ENCODE assay signal across 8 cellular contexts in the genomic region with DNA sequence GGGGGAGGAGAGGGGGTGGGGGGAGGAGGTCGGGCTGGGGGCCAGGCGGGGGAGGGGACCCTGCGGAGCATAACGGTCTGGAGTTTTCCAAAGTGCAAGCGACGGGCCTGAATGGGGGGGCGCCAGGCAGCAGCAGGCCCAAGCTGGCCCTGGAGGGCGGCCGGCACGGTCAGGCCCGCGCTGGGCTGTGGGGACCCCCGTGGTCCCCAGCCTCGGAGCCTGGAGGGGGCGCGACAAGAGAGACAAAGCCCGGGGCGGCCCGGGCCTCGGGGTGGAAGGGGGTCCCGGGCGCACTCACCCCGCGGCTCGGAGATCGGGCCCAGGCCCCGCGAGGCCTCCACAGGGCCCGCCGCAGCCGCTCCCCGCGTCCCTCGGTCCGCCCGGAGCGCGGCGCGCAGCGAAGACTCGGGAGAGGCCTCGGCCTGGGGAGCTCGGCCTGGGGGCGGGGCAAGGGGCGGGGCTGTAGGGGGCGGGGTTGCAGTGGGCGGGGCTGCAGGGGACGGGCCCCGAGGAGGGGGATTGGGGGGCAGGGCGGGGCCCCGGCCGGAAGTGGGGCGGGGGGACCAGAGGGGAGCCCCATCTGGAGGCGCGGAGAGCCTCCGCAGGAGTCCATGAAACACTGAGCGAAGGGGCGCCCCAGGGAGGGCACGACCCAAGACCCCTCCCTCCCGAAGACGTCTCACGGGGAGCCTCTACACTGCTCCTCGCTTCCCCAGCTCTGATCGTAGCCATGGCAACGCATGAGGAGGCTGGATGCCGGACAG. TPM values are rescaled to one million over a fixed set of nuclear protein-coding genes. Genes with fewer than 3 reads are reported as not detected.
DNase-seq lines count a peak whose midpoint lies in the region; ATAC-seq and TF ChIP-seq lines count a peak whose summit lies in the region.

No MANE protein-coding gene starts in this region.

- H3K27ac Mint-ChIP-seq in type B pancreatic cell: peak overlapping the region; percentile 41

- no peaks in the 10 kb centered on the region for H3K36me3 Mint-ChIP-seq in type B pancreatic cell

- no peaks in the 10 kb centered on the region for H3K9me3 Mint-ChIP-seq in type B pancreatic cell

- H3K27me3 Mint-ChIP-seq in type B pancreatic cell: no peaks in the 10 kb centered on the region

- H3K27ac ChIP-seq in ACC112 (ENCODE audit: low read depth, low read length): no peak overlapping the region
- H3K27ac ChIP-seq in heart left ventricle: peak overlapping the region in 11 of 12 donors; percentile 42 to 89 (median 80)
- H3K27ac ChIP-seq in trophoblast cell (ENCODE audit: low read depth, low read length): no peak overlapping the region

- H3K9me3 ChIP-seq in heart left ventricle (no peaks in the 10 kb centered on the region), trophoblast cell (ENCODE audit: insufficient read depth, low read depth, low read length) (no peaks in the 10 kb centered on the region)

- peak overlapping the region; percentile 43 for H3K4ac ChIP-seq in trophoblast cell (ENCODE audit: low read depth, low read length)

- peak overlapping the region; percentile 81 for H3K4me2 ChIP-seq in trophoblast cell (ENCODE audit: low read length)

- H2BK120ac ChIP-seq in trophoblast cell (ENCODE audit: insufficient read depth, low read length, poor library complexity): no peak overlapping the region

- H3K4me1 ChIP-seq in ACC112 (ENCODE audit: control insufficient read depth, insufficient read depth, low read length, unreplicated experiment) (no peaks in the 10 kb centered on the region), heart left ventricle (peaks cover 0 to 53% (median 9%) of the 10 kb centered on the region in 12 donors), trophoblast cell (ENCODE audit: control insufficient read depth in 1 of 2, insufficient read depth in 2 of 2, low read length in 2 of 2) (peaks cover 0 to 12% of the 10 kb centered on the region in 2 experiments)

- TF ChIP-seq POLR2A in heart left ventricle (IDR thresholded peaks at IDR 0.05): peak in 1 of 2 donors; percentile 63

- H3K4me1 Mint-ChIP-seq in type B pancreatic cell (ENCODE audit: unreplicated experiment): peaks cover 16% of the 10 kb centered on the region

- H4K12ac ChIP-seq in trophoblast cell (ENCODE audit: low read depth, low read length): no peak overlapping the region

- H3K4me3 Mint-ChIP-seq in type B pancreatic cell: peak overlapping the region; percentile 88

- no peak overlapping the region for H2BK12ac ChIP-seq in trophoblast cell (ENCODE audit: low read length)

- peak in 1 of 12 donors; percentile 17 for TF ChIP-seq CTCF in heart left ventricle (IDR thresholded peaks at IDR 0.05)
- TF ChIP-seq CTCF in type B pancreatic cell (conservative IDR thresholded peaks at IDR 0.05): no peak

- H3K79me2 ChIP-seq in ACC112 (ENCODE audit: control insufficient read depth, insufficient read depth, low read length, unreplicated experiment) (peaks cover 6% of the 10 kb centered on the region), trophoblast cell (ENCODE audit: control insufficient read depth, insufficient read depth, low read length, poor library complexity) (no peaks in the 10 kb centered on the region)

- peak overlapping the region; percentile 33 for H4K8ac ChIP-seq in trophoblast cell (ENCODE audit: low read depth, low read length)

- H3K23ac ChIP-seq in trophoblast cell (ENCODE audit: low read length): no peak overlapping the region

- DNase-seq in RPMI7951 (ENCODE audit: low read depth): peak; percentile 60
- DNase-seq in activated naive CD8-positive, alpha-beta T cell treated with anti-CD3 and anti-CD28 coated beads, Interleukin-2, amount 50 U/mL, for 16 hours (ENCODE audit: low read depth, low spot score): peak; percentile 20
- DNase-seq in heart left ventricle: peak; percentile 57 to 78 (median 67)
- peak; percentile 26 to 50 for DNase-seq in trophoblast cell
- DNase-seq in type B pancreatic cell (ENCODE audit: extremely low spot score, unreplicated experiment): peak; percentile 85

- peaks cover 2% of the 10 kb centered on the region for H3K79me1 ChIP-seq in trophoblast cell (ENCODE audit: low read length)

- 0 to 2% (median 1%) methylated on average over 8 to 67 of the region's 67 CpGs for WGBS in heart left ventricle, 4 donors
- WGBS in trophoblast cell (ENCODE audit: extremely low coverage, insufficient coverage, insufficient read length): no CpG with 5 or more reads among the region's 67 CpGs

- H2BK5ac ChIP-seq in trophoblast cell (ENCODE audit: low read depth, low read length, poor library complexity): no peak overlapping the region

- peak overlapping the region; percentile 80 for H2AFZ ChIP-seq in ACC112 (ENCODE audit: low read length, unreplicated experiment)
- H2AFZ ChIP-seq in trophoblast cell (ENCODE audit: insufficient read depth, low read length, poor library complexity): peak overlapping the region; percentile 79

- peak overlapping the region; percentile 44 for H3K14ac ChIP-seq in trophoblast cell (ENCODE audit: low read length)

- intact Hi-C loops in heart left ventricle (cut with DNase I): no loop called here

- H3K36me3 ChIP-seq in ACC112 (ENCODE audit: insufficient read depth, low read length): no peaks in the 10 kb centered on the region
- H3K36me3 ChIP-seq in heart left ventricle: no peaks in the 10 kb centered on the region
- no peaks in the 10 kb centered on the region for H3K36me3 ChIP-seq in trophoblast cell (ENCODE audit: control insufficient read depth in 1 of 2, insufficient read depth in 2 of 2, low read length in 2 of 2)

- H3K18ac ChIP-seq in trophoblast cell (ENCODE audit: low read length): peak overlapping the region; percentile 68

- no peaks in the 10 kb centered on the region for H3K27me3 ChIP-seq in ACC112 (ENCODE audit: insufficient read depth, low read length)
- peaks cover 0 to 18% (median 4%) of the 10 kb centered on the region in 9 donors for H3K27me3 ChIP-seq in heart left ventricle
- peaks cover 2% of the 10 kb centered on the region for H3K27me3 ChIP-seq in trophoblast cell (ENCODE audit: insufficient read depth, low read length)

- peak overlapping the region; percentile 89 for H3K4me3 ChIP-seq in ACC112 (ENCODE audit: low read depth, low read length)
- H3K4me3 ChIP-seq in heart left ventricle: peak overlapping the region; percentile 48 to 98 (median 80)
- H3K4me3 ChIP-seq in trophoblast cell (ENCODE audit: low read depth, low read length): peak overlapping the region; percentile 74

- peak; percentile 53 for ATAC-seq in GM18868 (IDR thresholded peaks at IDR 0.05; ENCODE audit: unreplicated experiment)
- peak; percentile 49 to 95 (median 88) for ATAC-seq in heart left ventricle
- ATAC-seq in GM18870 (IDR thresholded peaks at IDR 0.05; ENCODE audit: unreplicated experiment): no peak

- peak overlapping the region; percentile 59 for H4K91ac ChIP-seq in trophoblast cell (ENCODE audit: low read depth, low read length)

- no peak overlapping the region for H3K9ac ChIP-seq in trophoblast cell (ENCODE audit: low read length)

- no peak overlapping the region for H2AK5ac ChIP-seq in trophoblast cell (ENCODE audit: low read length)

RNA-seq across cellular contexts. Expression of a gene that starts 47.6 kb away (rescaled TPM):
- total RNA-seq in RPMI7951 (2014; rRNA removed; shearing (Covaris generic)): 44.9 and 45.8 TPM in 2 replicates
- total RNA-seq in heart left ventricle (100 to 1,000 TPM in 1 of 9 donors, 10 to 100 TPM in 8; 20.0 to 113 (median 33.0) TPM), type B pancreatic cell (ENCODE audit: low replicate concordance) (73.3 and 234 TPM in 2 replicates)
- polyA plus RNA-seq in heart left ventricle: 10 to 100 TPM in 1 of 2 donors, 1 to 10 TPM in 1; 6.3 to 10.6 TPM
- 17.3 and 18.1 TPM in 2 replicates for polyA plus RNA-seq in trophoblast cell (2013)

Comparison
In these comparisons a context has a peak if more than half of its experiments do, and no peak if none do; other contexts are left out.
1. H3K27ac ChIP-seq: peak in heart left ventricle (11 of 12); none in ACC112 (single experiment) and trophoblast cell (single experiment).
2. DNase-seq: peak in every context shown above with its lines; median percentile 85 in type B pancreatic cell; 67 in heart left ventricle; 60 in RPMI7951; 38 in trophoblast cell; 20 in activated naive CD8-positive, alpha-beta T cell treated with anti-CD3 and anti-CD28 coated beads, Interleukin-2, amount 50 U/mL, for 16 hours.
3. Peak in every context shown above with its lines, with median percentiles within 50 percentile points of each other: H3K4me3 ChIP-seq.